ENCODE assay signal across 20 cellular contexts in the genomic region with DNA sequence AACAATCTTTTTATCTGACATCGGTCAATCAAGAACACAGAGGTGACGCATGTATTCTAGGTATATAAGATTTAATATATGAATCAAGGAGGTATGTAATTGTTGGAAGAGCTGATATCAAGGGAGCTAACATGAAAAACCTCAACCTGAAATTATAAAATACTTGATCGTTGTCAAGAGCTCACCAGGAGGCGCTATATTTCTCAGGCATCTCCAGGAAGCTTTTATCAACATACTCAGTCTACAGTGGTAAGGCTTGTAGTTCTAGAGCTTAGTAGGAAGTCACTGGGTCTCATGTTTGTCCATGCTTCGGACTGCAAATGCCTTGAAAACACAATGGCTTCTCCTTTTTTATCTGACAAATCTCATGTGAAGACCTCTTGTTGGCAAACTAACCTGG.
A peak's percentile ranks its signal among the peaks of the same experiment; 100 is the strongest.
DNase-seq lines count a peak whose midpoint lies in the region; ATAC-seq and TF ChIP-seq lines count a peak whose summit lies in the region.
"Had no signal": no experiment of that assay in that cellular context is flagged by ENCODE, and none has a peak within 500 bp of the region (broad histone marks: within the 10 kb centered on the region; RNA-seq: fewer than 3 reads in every experiment).

No MANE protein-coding gene starts in this region.

- H3K4me1 ChIP-seq in PC-3 (ENCODE audit: insufficient read depth, low read length): no peaks in the 10 kb centered on the region
- H3K4me1 ChIP-seq: foreskin keratinocyte, right atrium auricular region had no signal

- no peaks in the 10 kb centered on the region for H3K9me3 ChIP-seq in PC-3 (ENCODE audit: low read length)
- H3K9me3 ChIP-seq: right atrium auricular region had no signal

- BruUV-seq in PC-3 (replicated peaks; lab: Mats Ljungman, UMichigan): no TSS peak

- H3K9me2 ChIP-seq in PC-3 (replicated peaks; ENCODE audit: low read length): no peaks in the 10 kb centered on the region

- TF ChIP-seq CTCF in GM12872 (IDR thresholded peaks at IDR 0.05; ENCODE audit: insufficient read depth, low read depth, low read length): 0 out of 3 replicates have a peak, but pooled peaks have one; percentile 14
- TF ChIP-seq CTCF in PC-3 (conservative IDR thresholded peaks at IDR 0.05; ENCODE audit: low read depth, low read length): peak; percentile 57

- POLR2A ChIA-PET in PC-3 (lab: Charles Lee; ENCODE audit: unreplicated experiment): no interaction called here

- CTCF ChIA-PET in PC-3 (lab: Charles Lee): no interaction called here

- DNase-seq in HT1080 (ENCODE audit: low read depth) (peak; percentile 2), PC-3 (peak; percentile 15), iPS-NIHi11 (ENCODE audit: low spot score) (peak; percentile 5), NCI-H524 treated with DMSO at 0.1 percent for 48 hours (lab: John Stamatoyannopoulos, UW) (no peak)
- DNase-seq: activated CD4-positive, alpha-beta T cell treated with anti-CD3 and anti-CD28 coated beads, Interleukin-2, amount 50 U/mL, for 48 hours; activated gamma-delta T cell; EL; foreskin keratinocyte; mammary epithelial cell; NCI-H1417; NCI-H2107; NCI-H524; PC-9; SIG-M5; T-helper 17 cell had no signal

- no peaks in the 10 kb centered on the region for H4K20me1 ChIP-seq in PC-3 (ENCODE audit: low read length)

- H3K27ac ChIP-seq in PC-3 (ENCODE audit: low read length): no peak overlapping the region
- H3K27ac ChIP-seq: cardiac muscle cell, foreskin keratinocyte, PC-9, right atrium auricular region had no signal

- no peak overlapping the region for H3K9ac ChIP-seq in PC-3 (ENCODE audit: low read length)

- intact Hi-C loops in PC-3 (cut with micrococcal nuclease): no loop called here

- no peaks in the 10 kb centered on the region for H3K27me3 ChIP-seq in PC-3 (ENCODE audit: low read length)
- H3K27me3 ChIP-seq: cardiac muscle cell, foreskin keratinocyte, right atrium auricular region had no signal

- H2AFZ ChIP-seq in PC-3 (ENCODE audit: low read length): no peak overlapping the region
- H2AFZ ChIP-seq: PC-9 had no signal

- no peaks in the 10 kb centered on the region for H3K36me3 ChIP-seq in PC-3 (ENCODE audit: low read depth, low read length)
- H3K36me3 ChIP-seq: cardiac muscle cell, right atrium auricular region had no signal

- ATAC-seq in PC-3 (no peak), GM18868 (IDR thresholded peaks at IDR 0.05; ENCODE audit: unreplicated experiment) (no peak), HG02981 (IDR thresholded peaks at IDR 0.05; ENCODE audit: unreplicated experiment) (no peak)
- ATAC-seq: foreskin keratinocyte, T-helper 17 cell had no signal

- no peaks in the 10 kb centered on the region for H3K79me2 ChIP-seq in PC-3 (ENCODE audit: low read length)

- no peak overlapping the region for H3K4me2 ChIP-seq in PC-3 (ENCODE audit: low read length)
- H3K4me2 ChIP-seq: PC-9 had no signal

- H3F3A ChIP-seq in PC-3 (ENCODE audit: low read length, unreplicated experiment): no peaks in the 10 kb centered on the region

- H3K4me3 ChIP-seq in PC-3 (ENCODE audit: low read length): no peak overlapping the region
- H3K4me3 ChIP-seq: cardiac muscle cell, PC-9, right atrium auricular region had no signal
